Comparison of ENCODE assay signal across 8 cellular contexts in the genomic region with DNA sequence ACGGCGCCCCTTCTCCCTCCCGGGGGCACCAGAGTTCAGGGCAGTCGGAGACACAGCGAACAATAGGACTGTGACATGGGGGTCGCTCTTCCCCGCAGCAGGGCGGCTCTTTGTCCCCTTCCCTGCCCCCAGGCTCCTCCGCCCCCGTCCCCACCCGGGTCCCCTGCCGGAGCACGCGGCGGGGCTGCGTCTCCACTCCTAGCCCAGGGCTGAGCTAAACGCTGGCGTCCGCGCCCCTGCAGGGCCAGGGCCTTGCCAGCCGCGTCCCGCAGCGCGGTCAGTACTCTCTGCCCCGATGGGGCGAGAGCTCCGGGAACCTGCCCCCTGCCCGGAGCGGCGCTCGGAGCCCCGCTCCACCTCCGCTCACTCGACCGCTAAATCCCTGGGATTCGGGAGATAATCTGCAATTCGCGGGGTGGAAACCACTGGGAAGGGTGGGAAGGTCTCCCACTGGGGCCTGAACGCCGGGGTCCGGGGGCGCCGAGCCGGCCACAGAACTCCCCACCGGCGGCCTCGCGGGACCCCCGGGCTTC. TPM values are rescaled to one million over a fixed set of nuclear protein-coding genes. Genes with fewer than 3 reads are reported as not detected.
DNase-seq lines count a peak whose midpoint lies in the region; ATAC-seq and TF ChIP-seq lines count a peak whose summit lies in the region.

No MANE protein-coding gene starts in this region.

- DNase-seq in AG09309 (ENCODE audit: low read depth): no peak
- DNase-seq in esophagus muscularis mucosa (ENCODE audit: extremely low spot score): no peak
- DNase-seq in pons (ENCODE audit: low spot score): no peak

- peaks cover 36 to 66% (median 51%) of the 10 kb centered on the region in 4 donors for H3K4me1 ChIP-seq in esophagus muscularis mucosa

- H3K4me3 Mint-ChIP-seq in nephron: peak overlapping the region; percentile 82 to 91 (median 85)

- intact Hi-C loops in esophagus muscularis mucosa (cut with DNase I): loop anchor here (2.0 to 5.0 kb wide), 2 partner anchors 38 to 80 kb away; no protein-coding TSS in a partner anchor

- peak overlapping the region; percentile 92 to 95 (median 93) for H3K27ac ChIP-seq in esophagus muscularis mucosa (replicated peaks in 1 of 4)

- peak overlapping the region; percentile 73 to 93 (median 90) for H3K27ac Mint-ChIP-seq in nephron

- H3K4me3 ChIP-seq in AG09309 (ENCODE audit: control insufficient read depth, low read depth, low read length) (peak overlapping the region; percentile 91), WI38 (ENCODE audit: low read depth, low read length) (peak overlapping the region; percentile 67), esophagus muscularis mucosa (peak overlapping the region; percentile 70 to 85 (median 78))

- ATAC-seq in GM18519 (IDR thresholded peaks at IDR 0.05; ENCODE audit: low FRiP score, unreplicated experiment): peak; percentile 2
- peak; percentile 25 for ATAC-seq in HG03354 (IDR thresholded peaks at IDR 0.05; ENCODE audit: poor library complexity, severe bottlenecking, unreplicated experiment)
- ATAC-seq in GM18873 (IDR thresholded peaks at IDR 0.05; ENCODE audit: low FRiP score, unreplicated experiment): no peak

- peaks cover 17% of the 10 kb centered on the region for H3K27me3 Mint-ChIP-seq in nephron (ENCODE audit: low read depth)

- no peaks in the 10 kb centered on the region for H3K9me3 Mint-ChIP-seq in nephron

- peaks cover 37% of the 10 kb centered on the region for H3K4me1 Mint-ChIP-seq in nephron

- TF ChIP-seq EP300 in esophagus muscularis mucosa (IDR thresholded peaks at IDR 0.05): no peak

- no peaks in the 10 kb centered on the region for H3K9me3 ChIP-seq in esophagus muscularis mucosa

- no peaks in the 10 kb centered on the region for H3K36me3 Mint-ChIP-seq in nephron (ENCODE audit: low read depth)

- TF ChIP-seq POLR2A in esophagus muscularis mucosa (IDR thresholded peaks at IDR 0.05; ENCODE audit: low read depth): no peak

- no peaks in the 10 kb centered on the region for H3K27me3 ChIP-seq in esophagus muscularis mucosa

- no peak for TF ChIP-seq CTCF in AG09309 (IDR thresholded peaks at IDR 0.05; ENCODE audit: control insufficient read depth, insufficient read depth, low read depth, low read length, missing control alignments)
- no peak for TF ChIP-seq CTCF in WI38 (IDR thresholded peaks at IDR 0.05; ENCODE audit: low read depth, low read length)
- no peak for TF ChIP-seq CTCF in esophagus muscularis mucosa (IDR thresholded peaks at IDR 0.05)
- TF ChIP-seq CTCF in nephron (IDR thresholded peaks at IDR 0.05; ENCODE audit: unreplicated experiment in 3 of 3): no peak

- no peaks in the 10 kb centered on the region for H3K36me3 ChIP-seq in esophagus muscularis mucosa

- WGBS in esophagus muscularis mucosa: 0% methylated on average over 6 of the region's 50 CpGs

RNA-seq across cellular contexts. Expression of a gene that starts 0.8 kb away (rescaled TPM):
- total RNA-seq in esophagus muscularis mucosa: 10 to 100 TPM; 17.9 to 48.7 (median 30.8) TPM

RNA-seq across cellular contexts. Expression of a gene that starts 40.1 kb away (rescaled TPM):
- 1 to 10 TPM; 4.2 to 9.1 (median 5.9) TPM for total RNA-seq in esophagus muscularis mucosa
